In the genomic region with DNA sequence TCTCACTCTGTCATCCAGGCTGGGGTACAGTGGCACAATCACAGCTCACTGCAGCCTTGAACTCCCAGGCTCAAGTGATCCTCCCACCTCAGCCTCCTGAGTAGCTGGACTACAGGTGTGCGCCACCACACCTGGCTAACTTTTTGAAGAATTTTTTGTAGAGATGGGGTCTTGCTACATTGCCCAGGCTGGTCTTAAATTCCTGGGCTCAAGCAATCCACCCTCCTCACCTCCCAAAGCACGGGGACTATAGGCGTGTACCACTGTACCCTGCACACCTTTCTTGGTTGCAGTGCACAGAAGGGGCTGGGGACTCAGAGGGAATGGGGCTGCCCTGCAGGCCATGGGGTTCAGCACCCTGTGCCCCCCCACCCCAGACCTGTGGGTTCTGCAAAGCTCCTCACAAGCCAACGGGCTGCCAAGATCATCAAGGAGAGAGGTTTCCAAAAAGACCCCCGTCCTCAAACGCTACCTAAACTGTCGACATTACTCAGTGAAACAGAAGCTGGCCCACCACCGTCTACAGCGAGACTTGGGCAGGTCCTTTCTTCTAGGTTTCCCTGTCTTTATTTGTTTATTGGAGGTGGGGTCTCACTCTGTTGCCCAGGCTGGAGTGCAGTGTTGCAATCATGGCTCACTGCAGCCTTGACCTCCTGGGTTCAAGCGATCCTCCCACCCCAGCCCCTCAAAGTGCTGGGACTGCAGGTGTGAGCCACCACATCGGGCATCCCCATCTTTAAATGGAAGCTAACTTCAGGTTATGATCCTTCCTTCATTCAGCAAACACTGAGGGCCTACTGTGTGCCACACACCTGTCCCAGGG, we compare ENCODE assay signal across 17 cellular contexts. TPM values are rescaled to one million over a fixed set of nuclear protein-coding genes. Genes with fewer than 3 reads are reported as not detected.
"Had no signal": no experiment of that assay in that cellular context is flagged by ENCODE, and none has a peak within 500 bp of the region (broad histone marks: within the 10 kb centered on the region; RNA-seq: fewer than 3 reads in every experiment).

No MANE protein-coding gene starts in this region.

- H3K4me3 Mint-ChIP-seq: endodermal cell; naive thymus-derived CD8-positive, alpha-beta T cell; neural progenitor cell; stimulated activated naive B cell treated with anti-CD40 and anti-IgM and Interleukin-4, amounts not matched to agents 10 μg/mL and 1 μg/mL and 100 μg/mL, for 72 hours; stimulated activated naive CD8-positive, alpha-beta T cell treated with anti-CD3 and anti-CD28 coated beads, Interleukin-15, amount 100 ng/mL, for 72 hours had no signal

- DNase-seq: effector CD4-positive, alpha-beta T cell; endodermal cell; erythroblast; foreskin keratinocyte; kidney; left colon; naive thymus-derived CD8-positive, alpha-beta T cell; occipital lobe; sigmoid colon; stimulated activated CD4-positive, alpha-beta T cell treated with anti-CD3 and anti-CD28 coated beads, Interleukin-2, amount 100 ng/mL, for 24 hours; stimulated activated CD4-positive, alpha-beta T cell treated with anti-CD3 and anti-CD28 coated beads, Interleukin-4, amount 100 ng/mL, for 4 hours; stimulated activated naive B cell treated with anti-CD40 and anti-IgM and Interleukin-4, amounts not matched to agents 10 μg/mL and 1 μg/mL and 100 μg/mL, for 72 hours; stimulated activated naive CD8-positive, alpha-beta T cell treated with anti-CD3 and anti-CD28 coated beads, Interleukin-15, amount 100 ng/mL, for 72 hours; testis; upper lobe of right lung had no signal

- H3K27ac Mint-ChIP-seq: endodermal cell; naive thymus-derived CD8-positive, alpha-beta T cell; neural progenitor cell; stimulated activated naive B cell treated with anti-CD40 and anti-IgM and Interleukin-4, amounts not matched to agents 10 μg/mL and 1 μg/mL and 100 μg/mL, for 72 hours; stimulated activated naive CD8-positive, alpha-beta T cell treated with anti-CD3 and anti-CD28 coated beads, Interleukin-15, amount 100 ng/mL, for 72 hours had no signal

- H3K36me3 Mint-ChIP-seq: naive thymus-derived CD8-positive, alpha-beta T cell; neural progenitor cell; stimulated activated naive B cell treated with anti-CD40 and anti-IgM and Interleukin-4, amounts not matched to agents 10 μg/mL and 1 μg/mL and 100 μg/mL, for 72 hours had no signal

- H3K4me1 Mint-ChIP-seq: endodermal cell; stimulated activated naive CD8-positive, alpha-beta T cell treated with anti-CD3 and anti-CD28 coated beads, Interleukin-15, amount 100 ng/mL, for 72 hours had no signal

- ATAC-seq: foreskin keratinocyte; left colon; mucosa of descending colon; naive thymus-derived CD8-positive, alpha-beta T cell; stimulated activated naive B cell treated with anti-CD40 and anti-IgM and Interleukin-4, amounts not matched to agents 10 μg/mL and 1 μg/mL and 100 μg/mL, for 72 hours; stimulated activated naive CD8-positive, alpha-beta T cell treated with anti-CD3 and anti-CD28 coated beads, Interleukin-15, amount 100 ng/mL, for 72 hours; upper lobe of right lung had no signal

- H3K9me3 Mint-ChIP-seq: endodermal cell; naive thymus-derived CD8-positive, alpha-beta T cell; neural progenitor cell; stimulated activated naive B cell treated with anti-CD40 and anti-IgM and Interleukin-4, amounts not matched to agents 10 μg/mL and 1 μg/mL and 100 μg/mL, for 72 hours; stimulated activated naive CD8-positive, alpha-beta T cell treated with anti-CD3 and anti-CD28 coated beads, Interleukin-15, amount 100 ng/mL, for 72 hours had no signal

RNA-seq across cellular contexts. Expression of a gene that starts 26.6 kb away (rescaled TPM):
- total RNA-seq: foreskin keratinocyte; naive thymus-derived CD8-positive, alpha-beta T cell had no signal
